Comparison of ENCODE assay signal across 9 cellular contexts in genomic region chr6:3500262-3501001, GRCh38. TPM values are rescaled to one million over a fixed set of nuclear protein-coding genes. Genes with fewer than 3 reads are reported as not detected.
A peak's percentile ranks its signal among the peaks of the same experiment; 100 is the strongest.
DNase-seq lines count a peak whose midpoint lies in the region; ATAC-seq and TF ChIP-seq lines count a peak whose summit lies in the region.
"Had no signal": no experiment of that assay in that cellular context is flagged by ENCODE, and none has a peak within 500 bp of the region (broad histone marks: within the 10 kb centered on the region; RNA-seq: fewer than 3 reads in every experiment).

No MANE protein-coding gene starts in this region.

- H3K27ac ChIP-seq in GM23248 (no peak overlapping the region), suprapubic skin (peak overlapping the region; percentile 39)

- no peak for TF ChIP-seq EP300 in suprapubic skin (IDR thresholded peaks at IDR 0.05)

- H3K4me3 Mint-ChIP-seq in WTC11, result no peak overlapping the region

- peaks cover 3% of the 10 kb centered on the region; the same call in 1 of the 2 replicates for H3K36me3 Mint-ChIP-seq in WTC11

- DNase-seq in GM23248 (peak; percentile 84), NCI-H69 (lab: John Stamatoyannopoulos, UW) (peak; percentile 94), fibroblast of gingiva (ENCODE audit: low read depth) (peak; percentile 65), suprapubic skin (ENCODE audit: low spot score in 2 of 2) (no peak), AML-193 (lab: John Stamatoyannopoulos, UW) (no peak), WTC11 (ENCODE audit: low spot score) (no peak)
- DNase-seq: amniotic stem cell, DMS79 treated with DMSO at 0.1 percent for 48 hours had no signal

- no peak overlapping the region for H2AFZ ChIP-seq in GM23248

- peaks cover 8% of the 10 kb centered on the region for H3K4me1 ChIP-seq in GM23248 (ENCODE audit: insufficient read depth)
- peaks cover 17% of the 10 kb centered on the region for H3K4me1 ChIP-seq in suprapubic skin

- H3K27me3 Mint-ChIP-seq in WTC11 (ENCODE audit: low read depth), result peaks cover 15% of the 10 kb centered on the region

- H3K9me2 ChIP-seq in GM23248 (ENCODE audit: insufficient read depth), result no peaks in the 10 kb centered on the region

- peaks cover 17% of the 10 kb centered on the region for H3K4me1 Mint-ChIP-seq in WTC11

- H3K9me3 Mint-ChIP-seq in WTC11, result peaks cover 16% of the 10 kb centered on the region

- H3K79me2 ChIP-seq in GM23248 (ENCODE audit: insufficient read depth), result no peaks in the 10 kb centered on the region

- no peaks in the 10 kb centered on the region for H4K20me1 ChIP-seq in GM23248 (ENCODE audit: insufficient read depth)

- H3K27ac Mint-ChIP-seq in WTC11, result no peak overlapping the region

- H3K9ac ChIP-seq in GM23248, result no peak overlapping the region

- H3K4me2 ChIP-seq in GM23248 (ENCODE audit: unreplicated experiment), result no peak overlapping the region

- no peak for TF ChIP-seq POLR2A in suprapubic skin (IDR thresholded peaks at IDR 0.05)

- H3K27me3 ChIP-seq in GM23248 (replicated peaks; ENCODE audit: insufficient read depth), result no peaks in the 10 kb centered on the region
- no peaks in the 10 kb centered on the region for H3K27me3 ChIP-seq in suprapubic skin

- no peak overlapping the region for H3K4me3 ChIP-seq in GM23248
- H3K4me3 ChIP-seq in suprapubic skin, result no peak overlapping the region

- H3F3A ChIP-seq in GM23248 (ENCODE audit: insufficient read depth), result no peaks in the 10 kb centered on the region

- H3K36me3 ChIP-seq in GM23248 (ENCODE audit: low read depth), result no peaks in the 10 kb centered on the region
- H3K36me3 ChIP-seq in suprapubic skin, result no peaks in the 10 kb centered on the region

- TF ChIP-seq CTCF in suprapubic skin (IDR thresholded peaks at IDR 0.05), result no peak
- no peak for TF ChIP-seq CTCF in WTC11 (IDR thresholded peaks at IDR 0.05)

- ATAC-seq in GM19395 (IDR thresholded peaks at IDR 0.05; ENCODE audit: unreplicated experiment) (no peak), WTC11 (no peak)

- H3K9me3 ChIP-seq in GM23248 (ENCODE audit: low read depth) (no peaks in the 10 kb centered on the region), suprapubic skin (no peaks in the 10 kb centered on the region)

- POLR2A ChIA-PET in WTC11 (lab: Charles Lee), result interaction anchor here (0.7 kb wide), 1 partner anchor 1525 kb away, joined by 3 read pairs; no protein-coding TSS in a partner anchor

- in situ Hi-C loops in GM23248 (cut with MboI), result no loop called here

- 58 to 62% methylated on average over 7 of the region's 7 CpGs for WGBS in GM23248 (ENCODE audit: low coverage in 1 of 2, low lambda C conversion rate in 2 of 2, missing lambda C conversion rate in 2 of 2), 2 experiments
- WGBS in suprapubic skin, result 34% methylated on average over 7 of the region's 7 CpGs

- CTCF ChIA-PET in WTC11 (lab: Charles Lee), result interaction anchor here (1.2 to 1.6 kb wide), 2 partner anchors 10 to 11 kb away, joined by 3 to 4 read pairs; no protein-coding TSS in a partner anchor

TF ChIP-seq in WTC11, 78 proteins besides CTCF, POLR2A, EP300 and RAD21:
- no peak for TF ChIP-seq MAX (CRISPR knock-in tag; IDR thresholded peaks at IDR 0.05)

RNA-seq across cellular contexts. Expression of gene SLC22A23, which starts 43.6 kb away (rescaled TPM):
- 7.3 and 9.5 TPM in 2 replicates for total RNA-seq in GM23248 (2014; rRNA removed; shearing (Covaris generic))
- 2.4 TPM in 2 replicates for polyA plus RNA-seq in GM23248 (2016; fragmentation: Nextera tagmentation; extraction: Ambion mirVana)
- total RNA-seq in suprapubic skin (10 to 100 TPM; 38.2 to 59.8 (median 48.1) TPM), WTC11 (2021) (33.6 to 38.2 TPM (median 33.8 TPM) in 3 replicates)

Comparison
In these comparisons a context has a peak if more than half of its experiments do, and no peak if none do; other contexts are left out.
1. DNase-seq: peak in GM23248 (single experiment), NCI-H69 (single experiment) and fibroblast of gingiva (single experiment); none in suprapubic skin (0 of 2), AML-193 (0 of 2) and WTC11 (single experiment).